Comparison of ENCODE assay signal across 1 cellular context in the genomic region with DNA sequence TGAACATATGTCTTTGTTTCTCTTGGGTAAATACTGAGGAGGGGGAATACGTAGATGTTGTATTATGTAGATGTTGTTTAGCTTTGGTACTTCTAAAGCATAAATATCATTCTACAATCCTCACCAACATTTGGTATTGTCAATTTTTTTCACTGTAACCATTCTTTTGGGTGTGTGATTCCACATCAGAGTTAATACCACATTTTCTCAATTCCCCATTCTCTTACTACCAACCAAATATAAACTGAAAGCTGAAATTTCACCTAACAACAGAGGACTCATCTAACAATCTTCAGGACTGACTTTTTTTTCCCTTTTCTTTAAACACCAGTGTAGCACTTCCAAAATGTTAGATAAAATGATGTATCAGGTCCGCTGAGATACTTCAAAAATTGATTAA.
TF ChIP-seq lines count a peak whose summit lies in the region.

No MANE protein-coding gene starts in this region.

TF ChIP-seq in GM12878, 131 proteins besides CTCF, POLR2A, EP300 and RAD21 (continued from another document):
- TF ChIP-seq, protein P1, sequence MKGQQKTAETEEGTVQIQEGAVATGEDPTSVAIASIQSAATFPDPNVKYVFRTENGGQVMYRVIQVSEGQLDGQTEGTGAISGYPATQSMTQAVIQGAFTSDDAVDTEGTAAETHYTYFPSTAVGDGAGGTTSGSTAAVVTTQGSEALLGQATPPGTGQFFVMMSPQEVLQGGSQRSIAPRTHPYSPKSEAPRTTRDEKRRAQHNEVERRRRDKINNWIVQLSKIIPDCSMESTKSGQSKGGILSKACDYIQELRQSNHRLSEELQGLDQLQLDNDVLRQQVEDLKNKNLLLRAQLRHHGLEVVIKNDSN (IDR thresholded peaks at IDR 0.05; ENCODE audit: borderline replicate concordance, extremely low read length, insufficient read depth, low read depth, low read length), result no peak
- TF ChIP-seq GATAD2B (conservative IDR thresholded peaks at IDR 0.05; ENCODE audit: low read depth) (no peak), ETV6 (conservative IDR thresholded peaks at IDR 0.05 in 1 of 2, IDR thresholded peaks at IDR 0.05 in 1 of 2; ENCODE audit: borderline replicate concordance in 1 of 2, low read depth in 1 of 2) (no peak), CBFB (IDR thresholded peaks at IDR 0.05; ENCODE audit: low read depth) (no peak)
